19 cellular contexts compared by ENCODE assay signal in the genomic region with DNA sequence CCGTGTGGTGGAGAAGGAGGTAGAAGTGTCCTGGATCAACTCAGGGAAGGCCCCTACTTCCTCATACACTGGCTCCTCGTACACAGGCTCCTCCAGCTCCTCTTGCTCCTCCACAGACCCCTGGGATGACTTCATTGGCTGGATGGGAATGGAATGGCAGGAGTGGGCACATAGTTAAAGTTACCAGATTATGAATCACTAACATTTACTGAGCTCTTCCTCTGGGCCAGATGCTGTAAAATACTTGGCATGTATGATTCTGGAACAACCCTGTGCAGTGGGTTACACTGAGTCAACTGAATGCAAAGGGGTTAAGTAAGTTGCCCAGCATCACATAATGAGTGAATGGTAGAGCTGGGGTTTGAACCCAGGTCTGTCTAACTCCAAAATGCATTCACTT. TPM values are rescaled to one million over a fixed set of nuclear protein-coding genes. Genes with fewer than 3 reads are reported as not detected.
DNase-seq lines count a peak whose midpoint lies in the region; ATAC-seq and TF ChIP-seq lines count a peak whose summit lies in the region.
"Had no signal": no experiment of that assay in that cellular context is flagged by ENCODE, and none has a peak within 500 bp of the region (broad histone marks: within the 10 kb centered on the region; RNA-seq: fewer than 3 reads in every experiment).

No MANE protein-coding gene starts in this region.

- no peak overlapping the region for H3K4me3 ChIP-seq in fibroblast of pulmonary artery (replicated peaks; ENCODE audit: low read depth, low read length)
- no peak overlapping the region for H3K4me3 ChIP-seq in colonic mucosa
- H3K4me3 ChIP-seq: ascending aorta, neural progenitor cell, Peyer's patch had no signal

- H3K27ac ChIP-seq in colonic mucosa, result no peak overlapping the region
- H3K27ac ChIP-seq: ascending aorta, neural progenitor cell, Peyer's patch had no signal

- ATAC-seq in HG02571 (IDR thresholded peaks at IDR 0.05; ENCODE audit: unreplicated experiment), result no peak
- ATAC-seq: CD8-positive, alpha-beta T cell; sciatic nerve; stimulated activated naive B cell treated with anti-CD40 and anti-IgM and Interleukin-4, amounts not matched to agents 10 μg/mL and 1 μg/mL and 100 μg/mL, for 72 hours; T-cell; WTC11 had no signal

- no peaks in the 10 kb centered on the region for H3K36me3 ChIP-seq in colonic mucosa
- H3K36me3 ChIP-seq: neural progenitor cell had no signal

- no peaks in the 10 kb centered on the region for H3K27me3 ChIP-seq in colonic mucosa
- H3K27me3 ChIP-seq: ascending aorta, Peyer's patch had no signal

- no peak overlapping the region for H3K9ac ChIP-seq in colonic mucosa (ENCODE audit: low read depth in 2 of 2, low read length in 2 of 2)
- H3K9ac ChIP-seq: neural progenitor cell had no signal

- CTCF ChIA-PET in HEK293T (lab: Yijun Ruan, JAX), result interaction anchor here (1.0 kb wide), 1 partner anchor 11 kb away, joined by 3 read pairs; no protein-coding TSS in a partner anchor

- DNase-seq in GM03348 (ENCODE audit: low spot score) (peak; percentile 82), T1000 (lab: John Stamatoyannopoulos, UW) (peak; percentile 23), fibroblast of pulmonary artery (ENCODE audit: low read depth) (peak; percentile 43), stromal cell of bone marrow (ENCODE audit: low read depth) (peak; percentile 44), HEK293T (ENCODE audit: extremely low spot score) (no peak), NCI-H1436 treated with DMSO at 0.1 percent for 48 hours (lab: John Stamatoyannopoulos, UW) (no peak), colonic mucosa (no peak)
- DNase-seq: activated effector memory CD4-positive, alpha-beta T cell treated with anti-CD3 and anti-CD28 coated beads, Interleukin-2, amount 50 U/mL, for 16 hours; CD8-positive, alpha-beta T cell; NCI-H2029 treated with DMSO at 0.1 percent for 48 hours; NCI-H774; stimulated activated naive B cell treated with anti-CD40 and anti-IgM and Interleukin-4, amounts not matched to agents 10 μg/mL and 1 μg/mL and 100 μg/mL, for 72 hours; T-cell had no signal

- POLR2A ChIA-PET in HEK293T (lab: Yijun Ruan, JAX), result interaction anchor here (1.5 to 1.6 kb wide), 2 partner anchors 17 to 18 kb away, joined by 4 to 5 read pairs; partner anchors contain the start of gene RELL2

- H3K4me1 ChIP-seq in colonic mucosa, result no peaks in the 10 kb centered on the region
- H3K4me1 ChIP-seq: neural progenitor cell had no signal

- no peak for TF ChIP-seq CTCF in fibroblast of pulmonary artery (IDR thresholded peaks at IDR 0.05; ENCODE audit: low read length, missing control alignments)
- TF ChIP-seq CTCF in colonic mucosa (IDR thresholded peaks at IDR 0.05), result no peak

- H3K9me3 ChIP-seq in colonic mucosa, result no peaks in the 10 kb centered on the region
- H3K9me3 ChIP-seq: ascending aorta, Peyer's patch had no signal

- intact Hi-C loops in colonic mucosa (cut with DNase I), result no loop called here

TF ChIP-seq in HEK293T, 16 proteins besides CTCF, POLR2A, EP300 and RAD21:
- no peak for TF ChIP-seq BHLHE40 (IDR thresholded peaks at IDR 0.05; ENCODE audit: borderline replicate concordance)
- TF ChIP-seq, protein P1, sequence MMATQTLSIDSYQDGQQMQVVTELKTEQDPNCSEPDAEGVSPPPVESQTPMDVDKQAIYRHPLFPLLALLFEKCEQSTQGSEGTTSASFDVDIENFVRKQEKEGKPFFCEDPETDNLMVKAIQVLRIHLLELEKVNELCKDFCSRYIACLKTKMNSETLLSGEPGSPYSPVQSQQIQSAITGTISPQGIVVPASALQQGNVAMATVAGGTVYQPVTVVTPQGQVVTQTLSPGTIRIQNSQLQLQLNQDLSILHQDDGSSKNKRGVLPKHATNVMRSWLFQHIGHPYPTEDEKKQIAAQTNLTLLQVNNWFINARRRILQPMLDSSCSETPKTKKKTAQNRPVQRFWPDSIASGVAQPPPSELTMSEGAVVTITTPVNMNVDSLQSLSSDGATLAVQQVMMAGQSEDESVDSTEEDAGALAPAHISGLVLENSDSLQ (IDR thresholded peaks at IDR 0.05), result no peak
- no peak for TF ChIP-seq ELF4 (IDR thresholded peaks at IDR 0.05)
- TF ChIP-seq FOXK2 (IDR thresholded peaks at IDR 0.05), result no peak
- no peak for TF ChIP-seq ZNF384 (IDR thresholded peaks at IDR 0.05)

RNA-seq across cellular contexts. Expression of gene FCHSD1, which starts 3.1 kb away (rescaled TPM):
- 10 to 100 TPM; 14.1 to 15.4 TPM for total RNA-seq in colonic mucosa

RNA-seq across cellular contexts. Expression of gene RELL2, which starts 17.5 kb away (rescaled TPM):
- total RNA-seq in colonic mucosa, result 1 to 10 TPM; 2.1 to 6.7 TPM

RNA-seq across cellular contexts. Expression of gene HDAC3, which starts 17.6 kb away (rescaled TPM):
- 10 to 100 TPM; 36.6 to 44.0 TPM for total RNA-seq in colonic mucosa

RNA-seq across cellular contexts. Expression of gene ARAP3, which starts 27.7 kb away (rescaled TPM):
- total RNA-seq in colonic mucosa, result 10 to 100 TPM in 1 of 2 donors, 1 to 10 TPM in 1; 5.1 to 15.4 TPM

RNA-seq across cellular contexts. Expression of gene DIAPH1, which starts 35.5 kb away (rescaled TPM):
- total RNA-seq in colonic mucosa, result 100 to 1,000 TPM; 113 to 143 TPM

Comparison
In these comparisons a context has a peak if more than half of its experiments do, and no peak if none do; other contexts are left out.
1. DNase-seq: peak in GM03348 (single experiment), T1000 (single experiment), fibroblast of pulmonary artery (single experiment) and stromal cell of bone marrow (single experiment); none in HEK293T (single experiment), NCI-H1436 treated with DMSO at 0.1 percent for 48 hours (single experiment) and colonic mucosa (single experiment).